8 cellular contexts compared by ENCODE assay signal in genomic region chr1:220879509-220880366, GRCh38. TPM values are rescaled to one million over a fixed set of nuclear protein-coding genes. Genes with fewer than 3 reads are reported as not detected.
DNase-seq lines count a peak whose midpoint lies in the region; ATAC-seq and TF ChIP-seq lines count a peak whose summit lies in the region.

No MANE protein-coding gene starts in this region.

- H3K9me3 ChIP-seq in A673 (ENCODE audit: low read depth, low read length, poor library complexity, severe bottlenecking) (no peaks in the 10 kb centered on the region), NT2/D1 (ENCODE audit: insufficient read depth, low read length) (no peaks in the 10 kb centered on the region), right lobe of liver (no peaks in the 10 kb centered on the region), testis (no peaks in the 10 kb centered on the region)

- H3K4me3 ChIP-seq in A673 (ENCODE audit: low read depth, low read length, poor library complexity, severe bottlenecking) (peak overlapping the region; percentile 52), GM06990 (replicated peaks; ENCODE audit: low read depth, low read length) (peak overlapping the region; percentile 67), NT2/D1 (ENCODE audit: insufficient read length, low read depth) (peak overlapping the region; percentile 50), choroid plexus epithelial cell (ENCODE audit: low read depth, low read length) (peak overlapping the region; percentile 67), right lobe of liver (peak overlapping the region; percentile 81 to 93 (median 83)), testis (peak overlapping the region; percentile 69 to 71)

- POLR2A ChIA-PET in A673 (lab: Charles Lee; ENCODE audit: low non-redundant PET): no interaction called here

- DNase-seq in A673 (ENCODE audit: low spot score): peak; percentile 19
- DNase-seq in GM06990 (ENCODE audit: extremely low read depth, insufficient read length): peak; percentile 43
- no peak for DNase-seq in NT2/D1 (ENCODE audit: low read depth, low spot score)
- DNase-seq in choroid plexus epithelial cell (ENCODE audit: low read depth): peak; percentile 45
- peak; percentile 71 to 79 (median 75) for DNase-seq in right lobe of liver
- DNase-seq in testis: no peak
- no peak for DNase-seq in occipital lobe (lab: John Stamatoyannopoulos, UW)

- peak overlapping the region; percentile 72 for H3K9ac ChIP-seq in NT2/D1 (ENCODE audit: insufficient read length, low read depth)

- peak; percentile 45 for ATAC-seq in HG02642 (IDR thresholded peaks at IDR 0.05; ENCODE audit: poor library complexity, unreplicated experiment)
- ATAC-seq in right lobe of liver: peak; percentile 39 to 73 (median 70)

- 0 out of 2 replicates have a peak, but pooled peaks have one; percentile 23 for TF ChIP-seq CTCF in A673 (conservative IDR thresholded peaks at IDR 0.05; ENCODE audit: low read depth, low read length)
- TF ChIP-seq CTCF in GM06990 (IDR thresholded peaks at IDR 0.05; ENCODE audit: insufficient read depth, low read length, poor library complexity, severe bottlenecking): no peak
- TF ChIP-seq CTCF in choroid plexus epithelial cell (conservative IDR thresholded peaks at IDR 0.05; ENCODE audit: low read depth, low read length): no peak
- no peak for TF ChIP-seq CTCF in right lobe of liver (IDR thresholded peaks at IDR 0.05)
- no peak for TF ChIP-seq CTCF in testis (IDR thresholded peaks at IDR 0.05)

- H3K36me3 ChIP-seq in A673 (ENCODE audit: insufficient read depth, low read length, poor library complexity, severe bottlenecking) (no peaks in the 10 kb centered on the region), GM06990 (ENCODE audit: control insufficient read depth, insufficient read depth, low read length) (no peaks in the 10 kb centered on the region), NT2/D1 (ENCODE audit: insufficient read depth, insufficient read length, low read length) (no peaks in the 10 kb centered on the region), right lobe of liver (peaks cover 0 to 23% (median 13%) of the 10 kb centered on the region in 4 donors), testis (ENCODE audit: low read depth, missing control alignments) (no peaks in the 10 kb centered on the region)

- no peak overlapping the region for H3K27ac ChIP-seq in A673 (ENCODE audit: low read depth, low read length, poor library complexity, severe bottlenecking)
- peak overlapping the region; percentile 95 to 99 (median 99) for H3K27ac ChIP-seq in right lobe of liver
- H3K27ac ChIP-seq in testis: peak overlapping the region; percentile 84 to 95

- no TSS peak for BruUV-seq in A673 (replicated peaks; lab: Mats Ljungman, UMichigan)

- H3K27me3 ChIP-seq in A673 (replicated peaks; ENCODE audit: insufficient read depth, low read depth, low read length, poor library complexity) (peaks cover 93% of the 10 kb centered on the region), GM06990 (replicated peaks; ENCODE audit: control insufficient read depth, insufficient read depth, low read length) (peaks cover 7% of the 10 kb centered on the region), NT2/D1 (ENCODE audit: insufficient read depth, insufficient read length) (peaks cover 97% of the 10 kb centered on the region), right lobe of liver (no peaks in the 10 kb centered on the region), testis (no peaks in the 10 kb centered on the region)

- intact Hi-C loops in A673 (cut with micrococcal nuclease; ENCODE audit: unreplicated experiment): loop anchor here (5.0 kb wide), 1 partner anchor 1578 kb away; no protein-coding TSS in a partner anchor
- intact Hi-C loops in right lobe of liver (cut with DNase I): loop anchor here in 1 of 2 donors (10.0 kb wide), 1 partner anchor 325 kb away; no protein-coding TSS in a partner anchor
- intact Hi-C loops in testis (cut with DNase I; ENCODE audit: low total_unique reads): no loop called here

- 0% methylated on average over 11 of the region's 94 CpGs for WGBS in right lobe of liver (ENCODE audit: insufficient coverage, low coverage, low lambda C conversion rate, missing lambda C conversion rate)
- 0 to 1% methylated on average over 9 to 93 of the region's 94 CpGs for WGBS in testis, 2 donors

- TF ChIP-seq POLR2A in right lobe of liver (IDR thresholded peaks at IDR 0.05) (peak; percentile 28), testis (IDR thresholded peaks at IDR 0.05) (no peak)

- CTCF ChIA-PET in A673 (lab: Charles Lee): interaction anchor here (0.6 kb wide), 1 partner anchor 70 kb away, joined by 4 read pairs; no protein-coding TSS in a partner anchor

- H3K4me1 ChIP-seq in A673 (ENCODE audit: insufficient read depth, low read length, poor library complexity, severe bottlenecking) (peaks cover 3% of the 10 kb centered on the region), NT2/D1 (ENCODE audit: insufficient read depth, insufficient read length) (peaks cover 5% of the 10 kb centered on the region), right lobe of liver (peaks cover 0 to 32% (median 14%) of the 10 kb centered on the region in 4 donors), testis (peaks cover 4% of the 10 kb centered on the region)

RNA-seq across cellular contexts. Expression of gene HLX, which starts 0.5 kb away (rescaled TPM):
- not detected in 2 replicates for total RNA-seq in A673 (2021)
- total RNA-seq in right lobe of liver: 10 to 100 TPM in 2 of 6 experiments, 1 to 10 TPM in 4; 5.5 to 10.8 (median 6.7) TPM
- 1 to 10 TPM; 3.5 to 5.3 TPM for total RNA-seq in testis
- polyA plus RNA-seq in testis (ENCODE audit: insufficient read depth, low read depth, low replicate concordance): 4.0 TPM
- total RNA-seq in occipital lobe: 0.31 TPM

Comparison
In these comparisons a context has a peak if more than half of its experiments do, and no peak if none do; other contexts are left out.
1. DNase-seq: peak in A673 (single experiment), GM06990 (single experiment), choroid plexus epithelial cell (single experiment) and right lobe of liver (3 of 3); none in NT2/D1 (single experiment), testis (single experiment) and occipital lobe (single experiment).
2. Peak in every context shown above with its lines, with median percentiles within 50 percentile points of each other: H3K4me3 ChIP-seq.